In genomic region chr1:244800821-244801220, GRCh38 we compare ENCODE assay signal across 12 cellular contexts.
"Had no signal": no experiment of that assay in that cellular context is flagged by ENCODE, and none has a peak within 500 bp of the region (broad histone marks: within the 10 kb centered on the region; RNA-seq: fewer than 3 reads in every experiment).

No MANE protein-coding gene starts in this region.

- H3K9me3 Mint-ChIP-seq: activated B cell treated with CpG ODN at 0.5 μM for 24 hours; activated CD4-positive, alpha-beta T cell treated with anti-CD3 and anti-CD28 coated beads, Interleukin-2, amount 10 ng/mL, durations not matched to agents 24 days and 14 days; activated naive CD4-positive, alpha-beta T cell treated with anti-CD3 and anti-CD28 coated beads, Interleukin-2, amount 50 U/mL, for 24 hours; stimulated activated naive CD8-positive, alpha-beta T cell treated with anti-CD3 and anti-CD28 coated beads, Interleukin-15, Interleukin-2, amounts not matched to agents 100 ng/mL and 50 ng/mL, for 24 hours had no signal

- H3K4me1 Mint-ChIP-seq: activated CD4-positive, alpha-beta T cell treated with anti-CD3 and anti-CD28 coated beads, Interleukin-2, amount 10 ng/mL, durations not matched to agents 24 days and 14 days had no signal

- H3K36me3 Mint-ChIP-seq: activated naive CD4-positive, alpha-beta T cell treated with anti-CD3 and anti-CD28 coated beads, Interleukin-2, amount 50 U/mL, for 24 hours had no signal

- H3K27me3 ChIP-seq: adrenal gland, cardiac muscle cell, suprapubic skin had no signal

- H3K9me3 ChIP-seq: adrenal gland, lower lobe of right lung, prostate gland, suprapubic skin had no signal

- H3K4me3 ChIP-seq: adrenal gland, cardiac muscle cell, lower lobe of right lung, prostate gland, smooth muscle cell, suprapubic skin had no signal

- H3K27ac Mint-ChIP-seq: activated CD4-positive, alpha-beta T cell treated with anti-CD3 and anti-CD28 coated beads, Interleukin-2, amount 10 ng/mL, durations not matched to agents 24 days and 14 days; activated naive CD4-positive, alpha-beta T cell treated with anti-CD3 and anti-CD28 coated beads, Interleukin-2, amount 50 U/mL, for 24 hours; stimulated activated naive CD8-positive, alpha-beta T cell treated with anti-CD3 and anti-CD28 coated beads, Interleukin-15, Interleukin-2, amounts not matched to agents 100 ng/mL and 50 ng/mL, for 24 hours had no signal

- H3K4me2 ChIP-seq: smooth muscle cell had no signal

- H3K27me3 Mint-ChIP-seq: activated naive CD4-positive, alpha-beta T cell treated with anti-CD3 and anti-CD28 coated beads, Interleukin-2, amount 50 U/mL, for 24 hours; stimulated activated naive CD8-positive, alpha-beta T cell treated with anti-CD3 and anti-CD28 coated beads, Interleukin-15, Interleukin-2, amounts not matched to agents 100 ng/mL and 50 ng/mL, for 24 hours had no signal

- DNase-seq: lower lobe of right lung, right cardiac atrium had no signal

- H3K4me1 ChIP-seq: adrenal gland, prostate gland had no signal

- ATAC-seq: left colon had no signal

- H3K27ac ChIP-seq: adrenal gland, cardiac muscle cell, lower lobe of right lung, prostate gland, suprapubic skin had no signal

- H3K36me3 ChIP-seq: adrenal gland, cardiac muscle cell, lower lobe of right lung, prostate gland, suprapubic skin had no signal

- H3K4me3 Mint-ChIP-seq: activated CD4-positive, alpha-beta T cell treated with anti-CD3 and anti-CD28 coated beads, Interleukin-2, amount 10 ng/mL, durations not matched to agents 24 days and 14 days; activated naive CD4-positive, alpha-beta T cell treated with anti-CD3 and anti-CD28 coated beads, Interleukin-2, amount 50 U/mL, for 24 hours; stimulated activated naive CD8-positive, alpha-beta T cell treated with anti-CD3 and anti-CD28 coated beads, Interleukin-15, Interleukin-2, amounts not matched to agents 100 ng/mL and 50 ng/mL, for 24 hours had no signal
